ENCODE assay signal across 17 cellular contexts in the genomic region with DNA sequence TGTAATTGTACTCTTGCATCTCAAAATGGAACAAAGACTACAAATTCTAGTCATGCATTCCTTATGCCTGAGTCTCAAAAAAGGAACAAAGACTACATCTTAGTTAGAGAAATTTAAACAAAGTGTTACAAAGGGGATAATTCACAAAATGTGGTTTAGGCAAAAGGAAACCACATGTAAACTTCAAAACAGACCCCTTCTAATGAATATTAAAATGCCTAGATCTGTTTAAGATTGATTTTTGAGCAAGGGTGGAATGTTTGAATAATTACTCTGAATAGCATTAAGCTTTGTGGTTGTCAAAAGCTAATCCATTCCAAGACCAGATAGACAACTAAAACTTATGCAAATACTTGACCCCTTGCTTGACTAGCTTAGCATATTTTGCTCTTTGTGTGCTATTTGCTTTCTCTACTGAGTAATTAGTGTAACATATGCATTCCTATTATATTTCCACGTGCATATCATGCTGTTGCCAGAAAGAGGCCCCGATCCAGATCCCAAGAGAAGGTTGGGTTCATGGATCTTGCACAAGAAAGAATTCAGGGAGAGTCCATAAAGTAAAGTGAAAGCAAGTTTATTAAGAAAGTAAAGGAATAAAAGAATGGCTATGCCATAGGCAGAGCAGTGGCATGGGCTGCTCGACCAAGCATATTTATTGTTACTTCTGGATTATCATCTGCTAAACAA.
DNase-seq lines count a peak whose midpoint lies in the region; TF ChIP-seq lines count a peak whose summit lies in the region.
"Had no signal": no experiment of that assay in that cellular context is flagged by ENCODE, and none has a peak within 500 bp of the region (broad histone marks: within the 10 kb centered on the region; RNA-seq: fewer than 3 reads in every experiment).

No MANE protein-coding gene starts in this region.

- H3K4me3 Mint-ChIP-seq in nephron progenitor cell, result no peak overlapping the region
- H3K4me3 Mint-ChIP-seq: GM23338 had no signal

- no peak overlapping the region for H3K27ac Mint-ChIP-seq in nephron progenitor cell
- H3K27ac Mint-ChIP-seq: GM23338 had no signal

- no peak overlapping the region for H3K27ac ChIP-seq in uterus
- H3K27ac ChIP-seq: A549, C4-2B, Peyer's patch had no signal

- TF ChIP-seq CTCF in nephron progenitor cell (IDR thresholded peaks at IDR 0.05), result no peak
- TF ChIP-seq CTCF in uterus (IDR thresholded peaks at IDR 0.05), result no peak

- H3K9me3 Mint-ChIP-seq in nephron progenitor cell, result peaks cover 29% of the 10 kb centered on the region

- H3K36me3 Mint-ChIP-seq in nephron progenitor cell (ENCODE audit: low read depth), result no peaks in the 10 kb centered on the region

- H3K27me3 ChIP-seq in adipocyte (replicated peaks; ENCODE audit: control insufficient read depth, insufficient read depth, low read length) (no peaks in the 10 kb centered on the region), uterus (no peaks in the 10 kb centered on the region)
- H3K27me3 ChIP-seq: Peyer's patch had no signal

- H3K36me3 ChIP-seq in adipocyte (ENCODE audit: control insufficient read depth, insufficient read depth, low read length, severe bottlenecking), result no peaks in the 10 kb centered on the region
- no peaks in the 10 kb centered on the region for H3K36me3 ChIP-seq in uterus
- H3K36me3 ChIP-seq: Peyer's patch had no signal

- no peak overlapping the region for H3K9ac ChIP-seq in adipocyte (ENCODE audit: low read length)

- H3K27me3 Mint-ChIP-seq in nephron progenitor cell (ENCODE audit: low read depth, poor library complexity), result peaks cover 3% of the 10 kb centered on the region

- no peaks in the 10 kb centered on the region for H3K4me1 Mint-ChIP-seq in nephron progenitor cell
- H3K4me1 Mint-ChIP-seq: GM23338 had no signal

- H3K4me3 ChIP-seq in adipocyte (ENCODE audit: low read length) (no peak overlapping the region), uterus (no peak overlapping the region)
- H3K4me3 ChIP-seq: A549, GM23338, K562, Peyer's patch had no signal

- TF ChIP-seq POLR2A in uterus (IDR thresholded peaks at IDR 0.05), result no peak

- H3K4me1 ChIP-seq in adipocyte (ENCODE audit: control insufficient read depth, insufficient read depth, low read length), result no peaks in the 10 kb centered on the region
- H3K4me1 ChIP-seq in uterus, result no peaks in the 10 kb centered on the region
- H3K4me1 ChIP-seq: A549, Peyer's patch had no signal

- H3K9me3 ChIP-seq in adipocyte (ENCODE audit: control insufficient read depth, low read length) (peaks cover 3% of the 10 kb centered on the region), uterus (no peaks in the 10 kb centered on the region)
- H3K9me3 ChIP-seq: A549 had no signal

- DNase-seq in HT1080 (ENCODE audit: low read depth) (peak; percentile 6), adipocyte (ENCODE audit: low read depth) (peak; percentile 3), fibroblast of the conjunctiva (ENCODE audit: low read depth) (peak; percentile 13), non-pigmented ciliary epithelial cell (ENCODE audit: low read depth) (peak; percentile 13), nephron progenitor cell (no peak), uterus (no peak)
- DNase-seq in stimulated activated naive CD4-positive, alpha-beta T cell treated with Interleukin-2 at 50 U/mL for 16 hours (lab: John Stamatoyannopoulos, UW), result no peak
- DNase-seq: COR-L47, NCI-H1048, NCI-H1436 treated with DMSO at 0.1 percent for 48 hours, NCI-H2081, NCI-H510A, Peyer's patch had no signal

- intact Hi-C loops in uterus (cut with DNase I; ENCODE audit: low total_unique reads), result no loop called here

Comparison
In these comparisons a context has a peak if more than half of its experiments do, and no peak if none do; other contexts are left out.
1. DNase-seq: peak in HT1080 (single experiment), adipocyte (single experiment), fibroblast of the conjunctiva (single experiment) and non-pigmented ciliary epithelial cell (single experiment); none in nephron progenitor cell (single experiment), uterus (0 of 2) and stimulated activated naive CD4-positive, alpha-beta T cell treated with Interleukin-2 at 50 U/mL for 16 hours (single experiment).